Comparison of ENCODE assay signal across 1 cellular context in genomic region chr14:103500148-103500990, GRCh38.
TF ChIP-seq lines count a peak whose summit lies in the region.

No MANE protein-coding gene starts in this region.

TF ChIP-seq in HepG2, 621 proteins besides CTCF, POLR2A, EP300 and RAD21 (continued from another document and continues in another):
- TF ChIP-seq HMGXB3 (CRISPR knock-in tag; IDR thresholded peaks at IDR 0.05; ENCODE audit: borderline replicate concordance) (peak; percentile 29; the same call in 1 of the 2 replicates), ZBTB26 (CRISPR knock-in tag; IDR thresholded peaks at IDR 0.05; ENCODE audit: borderline replicate concordance) (no peak; the same call in 1 of the 2 replicates), SMAD3 (CRISPR knock-in tag; IDR thresholded peaks at IDR 0.05) (peak; percentile 37; the same call in 1 of the 2 replicates), TARDBP (CRISPR knock-in tag; IDR thresholded peaks at IDR 0.05) (0 out of 2 replicates have a peak, but pooled peaks have one; percentile 25), CREB3 (CRISPR knock-in tag; IDR thresholded peaks at IDR 0.05) (no peak), ZNF773 (CRISPR knock-in tag; IDR thresholded peaks at IDR 0.05; ENCODE audit: borderline replicate concordance) (no peak), MAZ (IDR thresholded peaks at IDR 0.05; ENCODE audit: borderline replicate concordance, low read depth, low read length) (no peak), MAZ (CRISPR knock-in tag; IDR thresholded peaks at IDR 0.05; ENCODE audit: low read depth) (peak; percentile 31; the same call in 1 of the 2 replicates), ZNF709 (CRISPR knock-in tag; IDR thresholded peaks at IDR 0.05) (no peak), RXRB (CRISPR knock-in tag; IDR thresholded peaks at IDR 0.05; ENCODE audit: borderline replicate concordance) (peak; percentile 63; the same call in 1 of the 2 replicates), ETS1 (CRISPR knock-in tag; IDR thresholded peaks at IDR 0.05) (no peak), PRMT3 (CRISPR knock-in tag; IDR thresholded peaks at IDR 0.05; ENCODE audit: borderline replicate concordance, low read depth) (no peak), RORA (CRISPR knock-in tag; IDR thresholded peaks at IDR 0.05) (no peak), SALL1 (CRISPR knock-in tag; IDR thresholded peaks at IDR 0.05) (0 out of 2 replicates have a peak, but pooled peaks have one; percentile 16), ZNF253 (CRISPR knock-in tag; IDR thresholded peaks at IDR 0.05; ENCODE audit: borderline replicate concordance) (no peak), ZFP90 (CRISPR knock-in tag; IDR thresholded peaks at IDR 0.05; ENCODE audit: borderline replicate concordance) (no peak), U2AF1 (optimal IDR thresholded peaks at IDR 0.05; ENCODE audit: low read depth, low read length) (peak; percentile 59), GATAD1 (CRISPR knock-in tag; IDR thresholded peaks at IDR 0.05) (0 out of 2 replicates have a peak, but pooled peaks have one; percentile 33), UBTF (CRISPR knock-in tag; IDR thresholded peaks at IDR 0.05) (no peak), SYNCRIP (IDR thresholded peaks at IDR 0.05; ENCODE audit: insufficient read depth, low read depth, low read length) (no peak), ZNF34 (CRISPR knock-in tag; IDR thresholded peaks at IDR 0.05; ENCODE audit: borderline replicate concordance) (no peak), ZKSCAN8 (CRISPR knock-in tag; IDR thresholded peaks at IDR 0.05; ENCODE audit: borderline replicate concordance) (0 out of 2 replicates have a peak, but pooled peaks have one; percentile 42), ATF7-NPFF (CRISPR knock-in tag; IDR thresholded peaks at IDR 0.05; ENCODE audit: low read depth) (no peak), TRIM22 (IDR thresholded peaks at IDR 0.05) (no peak), DMAP1 (CRISPR knock-in tag; IDR thresholded peaks at IDR 0.05) (0 out of 2 replicates have a peak, but pooled peaks have one; percentile 36), ATF1 (CRISPR knock-in tag; IDR thresholded peaks at IDR 0.05) (no peak), KDM2A (CRISPR knock-in tag; IDR thresholded peaks at IDR 0.05; ENCODE audit: borderline replicate concordance, low read depth) (peak; percentile 66; the same call in 1 of the 2 replicates), XBP1 (CRISPR knock-in tag; IDR thresholded peaks at IDR 0.05) (no peak), ZNF563 (CRISPR knock-in tag; IDR thresholded peaks at IDR 0.05) (no peak), ZC3H13 (CRISPR knock-in tag; IDR thresholded peaks at IDR 0.05) (no peak), GMEB2 (CRISPR knock-in tag; IDR thresholded peaks at IDR 0.05; ENCODE audit: low read depth) (no peak), STAG1 (CRISPR knock-in tag; IDR thresholded peaks at IDR 0.05) (peak; percentile 81), MZF1 (CRISPR knock-in tag; IDR thresholded peaks at IDR 0.05; ENCODE audit: borderline replicate concordance) (no peak), ARID4A (CRISPR knock-in tag; IDR thresholded peaks at IDR 0.05; ENCODE audit: borderline replicate concordance) (no peak; the same call in 1 of the 2 replicates), ZNF350 (CRISPR knock-in tag; IDR thresholded peaks at IDR 0.05; ENCODE audit: borderline replicate concordance, low read depth) (no peak), MIXL1 (CRISPR knock-in tag; IDR thresholded peaks at IDR 0.05) (0 out of 2 replicates have a peak, but pooled peaks have one; percentile 21), ZNF770 (CRISPR knock-in tag; IDR thresholded peaks at IDR 0.05) (peak; percentile 64; the same call in 1 of the 2 replicates), ZMAT3 (CRISPR knock-in tag; conservative IDR thresholded peaks at IDR 0.05) (no peak)
